In the genomic region with DNA sequence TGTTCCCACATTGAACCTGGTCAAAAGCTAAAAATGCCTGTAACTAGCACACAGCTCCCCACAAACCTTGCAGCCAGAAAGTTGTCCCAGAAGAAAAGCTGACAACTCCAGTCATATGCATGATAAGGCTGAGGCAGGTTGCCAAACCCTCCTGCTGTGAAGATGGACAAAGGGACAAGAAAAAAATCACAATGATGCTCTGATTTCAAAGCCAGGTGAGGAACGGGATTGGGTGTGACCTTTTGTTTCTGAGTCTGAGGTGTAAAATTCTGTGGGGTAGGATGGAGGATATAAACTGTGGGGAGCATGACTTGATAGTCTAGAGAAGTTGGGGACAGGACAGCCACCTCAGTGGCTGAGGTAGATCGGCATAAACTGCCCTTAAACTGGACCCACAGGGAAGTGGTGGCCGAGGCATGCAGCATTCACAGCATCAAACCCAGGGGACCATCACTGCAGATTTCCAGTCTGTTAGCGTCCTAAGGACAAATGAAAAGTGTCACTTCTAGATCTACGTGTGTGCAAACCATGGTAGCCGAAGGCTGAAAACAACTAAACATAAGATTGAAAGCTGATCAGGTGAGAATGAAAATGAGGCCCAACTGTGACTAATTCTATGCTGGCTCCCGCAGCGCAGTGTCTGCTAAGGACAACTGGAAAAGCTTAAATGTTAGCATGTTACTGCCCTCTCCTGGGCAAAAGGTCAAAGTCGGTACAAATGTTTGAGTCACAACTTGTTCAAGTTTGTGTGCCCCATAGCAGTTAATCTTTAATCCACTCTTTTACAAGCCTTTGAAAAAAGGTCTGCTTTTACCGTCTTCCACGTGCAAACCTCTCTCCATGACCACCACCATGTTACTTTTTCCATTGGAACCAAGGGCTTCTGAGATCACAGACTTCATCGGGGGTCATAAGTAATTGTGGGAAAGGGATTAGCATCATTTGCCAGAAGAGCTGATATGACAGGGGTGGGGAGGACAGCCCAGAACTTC, we compare ENCODE assay signal across 8 cellular contexts. TPM values are rescaled to one million over a fixed set of nuclear protein-coding genes. Genes with fewer than 3 reads are reported as not detected.
DNase-seq lines count a peak whose midpoint lies in the region; ATAC-seq, FAIRE-seq and TF ChIP-seq lines count a peak whose summit lies in the region.

No MANE protein-coding gene starts in this region.

- no peaks in the 10 kb centered on the region for H3K79me2 ChIP-seq in fibroblast of lung (ENCODE audit: control insufficient read depth, insufficient read depth, low read length)

- FAIRE-seq in HTR-8/SVneo (lab: Jason Lieb, UNC), result no peak

- H3K4me1 ChIP-seq in fibroblast of lung (ENCODE audit: control insufficient read depth, extremely low read depth, insufficient read depth, low read length), result no peaks in the 10 kb centered on the region

- TF ChIP-seq CTCF in fibroblast of lung (conservative IDR thresholded peaks at IDR 0.05 in 1 of 2, IDR thresholded peaks at IDR 0.05 in 1 of 2; ENCODE audit: low read depth in 1 of 2, low read length in 2 of 2), result peak in 1 of 2 donors; percentile 6

- no peak overlapping the region for H3K4me2 ChIP-seq in fibroblast of lung (ENCODE audit: extremely low read depth, insufficient read depth, low read length)

- no peaks in the 10 kb centered on the region for H3K9me3 ChIP-seq in fibroblast of lung (ENCODE audit: control insufficient read depth, insufficient read depth, low read depth, low read length)

- H4K20me1 ChIP-seq in fibroblast of lung (ENCODE audit: control insufficient read depth, extremely low read depth, insufficient read depth, low read length), result no peaks in the 10 kb centered on the region

- no peaks in the 10 kb centered on the region for H3K36me3 ChIP-seq in fibroblast of lung (ENCODE audit: control insufficient read depth, insufficient read depth, low read length)

- no peak overlapping the region for H3K9ac ChIP-seq in fibroblast of lung (ENCODE audit: insufficient read depth, low read length)

- no peak overlapping the region for H2AFZ ChIP-seq in fibroblast of lung (ENCODE audit: low read length)

- H3K4me3 ChIP-seq in fibroblast of lung (replicated peaks in 1 of 4; ENCODE audit: control extremely low read depth in 1 of 4, insufficient read depth in 1 of 4, low read depth in 3 of 4, low read length in 4 of 4), result no peak overlapping the region

- DNase-seq in DMS153 treated with DMSO at 0.1 percent for 48 hours (lab: John Stamatoyannopoulos, UW; ENCODE audit: unreplicated experiment), result peak; percentile 54
- peak; percentile 5 for DNase-seq in HTR-8/SVneo (ENCODE audit: insufficient read length, low spot score)
- peak; percentile 56 for DNase-seq in OCI-M1 (lab: John Stamatoyannopoulos, UW)
- DNase-seq in fibroblast of lung (ENCODE audit: low read depth in 2 of 2), result peak; percentile 7 to 29
- peak; percentile 68 for DNase-seq in pons (ENCODE audit: low spot score)
- DNase-seq in stimulated activated naive CD4-positive, alpha-beta T cell treated with Interleukin-2 at 50 U/mL for 16 hours (lab: John Stamatoyannopoulos, UW), result no peak

- H3K27me3 ChIP-seq in fibroblast of lung (ENCODE audit: control insufficient read depth, insufficient read depth, low read length), result peaks cover 3% of the 10 kb centered on the region

- H3K27ac ChIP-seq in fibroblast of lung (ENCODE audit: insufficient read depth, low read length), result no peak overlapping the region

- ATAC-seq in GM18909 (IDR thresholded peaks at IDR 0.05; ENCODE audit: poor library complexity, unreplicated experiment) (peak; percentile 71), GM19455 (IDR thresholded peaks at IDR 0.05; ENCODE audit: unreplicated experiment) (no peak)

RNA-seq across cellular contexts. Expression of gene GRIN2B, which starts 39.8 kb away (rescaled TPM):
- under 0.01 TPM in 1 of 2 replicates, not detected in the other for total RNA-seq in fibroblast of lung
- polyA plus RNA-seq in fibroblast of lung, result not detected in 2 replicates
- polyA plus RNA-seq in fibroblast of lung (2012), result not detected in 2 replicates
- not detected in 2 replicates for polyA minus RNA-seq in fibroblast of lung (ENCODE audit: low replicate concordance)
